ENCODE assay signal across 1 cellular context in genomic region chr1:81554108-81554507, GRCh38.
TF ChIP-seq lines count a peak whose summit lies in the region.

No MANE protein-coding gene starts in this region.

TF ChIP-seq in H1, 55 proteins besides CTCF, POLR2A, EP300 and RAD21 (continued from another document):
- no peak for TF ChIP-seq CHD7 (IDR thresholded peaks at IDR 0.05; ENCODE audit: insufficient replicate concordance, low read length)
- no peak for TF ChIP-seq JUN (IDR thresholded peaks at IDR 0.05; ENCODE audit: low read depth, low read length)
- TF ChIP-seq MAFK (IDR thresholded peaks at IDR 0.05; ENCODE audit: low read depth, low read length): no peak
- no peak for TF ChIP-seq POLR2AphosphoS5 (IDR thresholded peaks at IDR 0.05; ENCODE audit: low read depth, low read length)
- TF ChIP-seq JUND (IDR thresholded peaks at IDR 0.05; ENCODE audit: low read length): no peak
- no peak for TF ChIP-seq POU5F1 (IDR thresholded peaks at IDR 0.05; ENCODE audit: low read depth, low read length)
- no peak for TF ChIP-seq CBX5 (IDR thresholded peaks at IDR 0.05; ENCODE audit: low read depth, low read length)
- no peak for TF ChIP-seq TAF7 (optimal IDR thresholded peaks at IDR 0.05; ENCODE audit: borderline replicate concordance, low read depth, low read length)
- TF ChIP-seq RNF2 (IDR thresholded peaks at IDR 0.05; ENCODE audit: borderline replicate concordance, low read depth, low read length, missing control alignments, poor library complexity, severe bottlenecking): no peak
- TF ChIP-seq KDM5A (IDR thresholded peaks at IDR 0.05; ENCODE audit: low read length): no peak
- no peak for TF ChIP-seq CTBP2 (IDR thresholded peaks at IDR 0.05; ENCODE audit: borderline replicate concordance, insufficient read depth, insufficient read length, low read length)
- TF ChIP-seq HDAC2 (IDR thresholded peaks at IDR 0.05; ENCODE audit: borderline replicate concordance in 1 of 2, low read depth in 2 of 2, low read length in 2 of 2): no peak
